Comparison of ENCODE assay signal across 32 cellular contexts in genomic region chr3:87979527-87979926, GRCh38.
"Had no signal": no experiment of that assay in that cellular context is flagged by ENCODE, and none has a peak within 500 bp of the region (broad histone marks: within the 10 kb centered on the region; RNA-seq: fewer than 3 reads in every experiment).

No MANE protein-coding gene starts in this region.

- H3K36me3 ChIP-seq: adrenal gland, brain microvascular endothelial cell, breast epithelium had no signal

- H3K27me3 ChIP-seq: adrenal gland, body of pancreas, brain microvascular endothelial cell, breast epithelium had no signal

- H3K4me3 Mint-ChIP-seq: activated B cell treated with CpG ODN at 0.5 μM for 24 hours; activated CD4-positive, alpha-beta memory T cell treated with anti-CD3 and anti-CD28 coated beads for 36 hours; activated CD4-positive, alpha-beta T cell treated with anti-CD3 and anti-CD28 coated beads, Interleukin-2, amount 10 ng/mL, durations not matched to agents 24 days and 14 days; activated CD8-positive, alpha-beta T cell treated with anti-CD3 and anti-CD28 coated beads for 36 hours; activated naive CD4-positive, alpha-beta T cell treated with anti-CD3 and anti-CD28 coated beads for 36 hours; activated naive CD8-positive, alpha-beta T cell treated with anti-CD3 and anti-CD28 coated beads for 36 hours; activated T-cell treated with anti-CD3 and anti-CD28 coated beads, Interleukin-2, amount 50 U/mL, for 4 hours; activated T-cell treated with anti-CD3 and anti-CD28 coated beads, Interleukin-2, amount 50 U/mL, for 72 hours; activated T-helper 1 cell treated with anti-CD3 and anti-CD28 coated beads, Interleukin-12 subunit alpha, Interleukin-12 subunit beta, Interleukin-2, Interleukin-4 antibody, amounts not matched to agents 30 ng/mL and 10 ng/mL and 1 ng/mL, durations not matched to agents 14 hours and 24 hours and 36 hours; activated T-helper 17 cell treated with anti-CD3 and anti-CD28 coated beads, Interleukin-2, amount 50 U/mL, for 72 hours; T-helper 17 cell had no signal

- H3K9me3 ChIP-seq: adrenal gland, body of pancreas had no signal

- ATAC-seq: activated CD8-positive, alpha-beta T cell treated with anti-CD3 and anti-CD28 coated beads for 36 hours; activated naive CD4-positive, alpha-beta T cell treated with anti-CD3 and anti-CD28 coated beads, Interleukin-2, amount 50 U/mL, for 72 hours; activated T-helper 17 cell treated with anti-CD3 and anti-CD28 coated beads, Interleukin-2, amount 50 U/mL, for 72 hours; body of pancreas; T-helper 17 cell had no signal

- H3K27ac ChIP-seq: adrenal gland, body of pancreas, brain microvascular endothelial cell, breast epithelium, VCaP had no signal

- H3K4me1 Mint-ChIP-seq: activated B cell treated with CpG ODN at 0.5 μM for 24 hours; activated CD4-positive, alpha-beta T cell treated with anti-CD3 and anti-CD28 coated beads, Interleukin-2, amount 10 ng/mL, durations not matched to agents 24 days and 14 days; activated naive CD8-positive, alpha-beta T cell treated with anti-CD3 and anti-CD28 coated beads for 36 hours; activated T-helper 17 cell treated with anti-CD3 and anti-CD28 coated beads, Interleukin-2, amount 50 U/mL, for 72 hours had no signal

- H3K4me3 ChIP-seq: adrenal gland, body of pancreas, breast epithelium had no signal

- H3K9me3 Mint-ChIP-seq: activated B cell treated with CpG ODN at 0.5 μM for 24 hours; activated CD4-positive, alpha-beta memory T cell treated with anti-CD3 and anti-CD28 coated beads for 36 hours; activated CD4-positive, alpha-beta T cell treated with anti-CD3 and anti-CD28 coated beads, Interleukin-2, amount 10 ng/mL, durations not matched to agents 24 days and 14 days; activated CD8-positive, alpha-beta T cell treated with anti-CD3 and anti-CD28 coated beads for 36 hours; activated naive CD4-positive, alpha-beta T cell treated with anti-CD3 and anti-CD28 coated beads for 36 hours; activated naive CD8-positive, alpha-beta T cell treated with anti-CD3 and anti-CD28 coated beads for 36 hours; activated T-cell treated with anti-CD3 and anti-CD28 coated beads, Interleukin-2, amount 50 U/mL, for 4 hours; activated T-cell treated with anti-CD3 and anti-CD28 coated beads, Interleukin-2, amount 50 U/mL, for 72 hours; activated T-helper 1 cell treated with anti-CD3 and anti-CD28 coated beads, Interleukin-12 subunit alpha, Interleukin-12 subunit beta, Interleukin-2, Interleukin-4 antibody, amounts not matched to agents 30 ng/mL and 10 ng/mL and 1 ng/mL, durations not matched to agents 14 hours and 24 hours and 36 hours; activated T-helper 17 cell treated with anti-CD3 and anti-CD28 coated beads, Interleukin-2, amount 50 U/mL, for 72 hours had no signal

- H3K4me1 ChIP-seq: adrenal gland, body of pancreas, breast epithelium had no signal

- H3K27me3 Mint-ChIP-seq: activated CD4-positive, alpha-beta memory T cell treated with anti-CD3 and anti-CD28 coated beads for 36 hours; activated naive CD8-positive, alpha-beta T cell treated with anti-CD3 and anti-CD28 coated beads for 36 hours had no signal

- DNase-seq: activated B cell treated with CpG ODN at 0.5 μM for 24 hours; activated CD4-positive, alpha-beta memory T cell treated with anti-CD3 and anti-CD28 coated beads for 36 hours; activated CD4-positive, alpha-beta T cell treated with anti-CD3 and anti-CD28 coated beads for 4 hours; activated CD4-positive, alpha-beta T cell treated with anti-CD3 and anti-CD28 coated beads, Interleukin-2, amount 10 ng/mL, durations not matched to agents 24 days and 14 days; activated CD4-positive, alpha-beta T cell treated with anti-CD3 and anti-CD28 coated beads, Interleukin-2, amount 50 U/mL, for 1 hour; activated CD4-positive, alpha-beta T cell treated with anti-CD3 and anti-CD28 coated beads, Interleukin-2, amount 50 U/mL, for 4 hours; activated CD4-positive, CD25-positive, alpha-beta regulatory T cell treated with anti-CD3 and anti-CD28 coated beads, Interleukin-2, amount 50 U/mL, for 72 hours; activated CD8-positive, alpha-beta memory T cell treated with anti-CD3 and anti-CD28 coated beads, Interleukin-2, amount 50 U/mL, for 4 hours; activated CD8-positive, alpha-beta T cell treated with anti-CD3 and anti-CD28 coated beads for 36 hours; activated effector memory CD4-positive, alpha-beta T cell treated with anti-CD3 and anti-CD28 coated beads, Interleukin-2, amount 50 U/mL, for 16 hours; activated gamma-delta T cell treated with Interleukin-2 at 50 U/mL for 16 hours; activated naive CD4-positive, alpha-beta T cell; activated naive CD4-positive, alpha-beta T cell treated with anti-CD3 and anti-CD28 coated beads for 36 hours; activated naive CD4-positive, alpha-beta T cell treated with anti-CD3 and anti-CD28 coated beads, Interleukin-2, amount 50 U/mL, for 16 hours; activated naive CD8-positive, alpha-beta T cell treated with anti-CD3 and anti-CD28 coated beads for 36 hours; activated T-cell treated with anti-CD3 and anti-CD28 coated beads for 4 hours; activated T-cell treated with anti-CD3 and anti-CD28 coated beads, Interleukin-2, amount 50 U/mL, for 1 hour; activated T-cell treated with anti-CD3 and anti-CD28 coated beads, Interleukin-2, amount 50 U/mL, for 4 hours; activated T-cell treated with anti-CD3 and anti-CD28 coated beads, Interleukin-2, amount 50 U/mL, for 72 hours; adrenal gland; amniotic stem cell; aorta; body of pancreas; brain microvascular endothelial cell; central memory CD4-positive, alpha-beta T cell; T-helper 17 cell; T-helper 9 cell had no signal

- H3K36me3 Mint-ChIP-seq: activated CD4-positive, alpha-beta memory T cell treated with anti-CD3 and anti-CD28 coated beads for 36 hours; activated naive CD4-positive, alpha-beta T cell treated with anti-CD3 and anti-CD28 coated beads, Interleukin-2, amount 50 U/mL, for 72 hours; activated naive CD8-positive, alpha-beta T cell treated with anti-CD3 and anti-CD28 coated beads for 36 hours had no signal

- H3K27ac Mint-ChIP-seq: activated B cell treated with CpG ODN at 0.5 μM for 24 hours; activated CD4-positive, alpha-beta memory T cell treated with anti-CD3 and anti-CD28 coated beads for 36 hours; activated CD4-positive, alpha-beta T cell treated with anti-CD3 and anti-CD28 coated beads, Interleukin-2, amount 10 ng/mL, durations not matched to agents 24 days and 14 days; activated CD8-positive, alpha-beta T cell treated with anti-CD3 and anti-CD28 coated beads for 36 hours; activated naive CD4-positive, alpha-beta T cell treated with anti-CD3 and anti-CD28 coated beads for 36 hours; activated naive CD4-positive, alpha-beta T cell treated with anti-CD3 and anti-CD28 coated beads, Interleukin-2, amount 50 U/mL, for 72 hours; activated naive CD8-positive, alpha-beta T cell treated with anti-CD3 and anti-CD28 coated beads for 36 hours; activated T-cell treated with anti-CD3 and anti-CD28 coated beads, Interleukin-2, amount 50 U/mL, for 72 hours; activated T-helper 1 cell treated with anti-CD3 and anti-CD28 coated beads, Interleukin-12 subunit alpha, Interleukin-12 subunit beta, Interleukin-2, Interleukin-4 antibody, amounts not matched to agents 30 ng/mL and 10 ng/mL and 1 ng/mL, durations not matched to agents 14 hours and 24 hours and 36 hours; activated T-helper 17 cell treated with anti-CD3 and anti-CD28 coated beads, Interleukin-2, amount 50 U/mL, for 72 hours; T-helper 17 cell had no signal
